ENCODE assay signal across 21 cellular contexts in genomic region chrX:15359701-15360100, GRCh38. TPM values are rescaled to one million over a fixed set of nuclear protein-coding genes. Genes with fewer than 3 reads are reported as not detected.
"Had no signal": no experiment of that assay in that cellular context is flagged by ENCODE, and none has a peak within 500 bp of the region (broad histone marks: within the 10 kb centered on the region; RNA-seq: fewer than 3 reads in every experiment).

No MANE protein-coding gene starts in this region.

- H3K36me3 ChIP-seq: heart right ventricle, ovary, right atrium auricular region, stomach had no signal

- H3K9me3 ChIP-seq: gastrocnemius medialis, heart right ventricle, ovary, right atrium auricular region, stomach had no signal

- H3K4me3 ChIP-seq: coronary artery, dorsolateral prefrontal cortex, gastrocnemius medialis, heart right ventricle, ovary, right atrium auricular region, stomach had no signal

- H3K4me1 ChIP-seq: gastrocnemius medialis, right atrium auricular region, stomach had no signal

- H3K27me3 ChIP-seq: gastrocnemius medialis, ovary, right atrium auricular region, stomach had no signal

- DNase-seq: dorsolateral prefrontal cortex; effector CD8-positive, alpha-beta T cell; gastrocnemius medialis; heart right ventricle; hypothalamus; kidney glomerular epithelial cell; mammary epithelial cell; natural killer cell; ovary; small intestine; stimulated activated CD4-positive, alpha-beta T cell treated with anti-CD3 and anti-CD28 coated beads, Interleukin-12 subunit alpha, Interleukin-12 subunit beta, amount 100 ng/mL, for 4 hours; stimulated activated naive CD4-positive, alpha-beta T cell; stomach; trophoblast cell had no signal

- H3K27ac ChIP-seq: coronary artery, dorsolateral prefrontal cortex, gastrocnemius medialis, heart right ventricle, ovary, right atrium auricular region, stomach had no signal

RNA-seq across cellular contexts. Expression of gene VEGFD, which starts 24.5 kb away (rescaled TPM):
- total RNA-seq: mononuclear cell, natural killer cell had no signal

RNA-seq across cellular contexts. Expression of gene ASB11, which starts 44.3 kb away (rescaled TPM):
- total RNA-seq: cerebellum, mammary epithelial cell, mesenteric fat pad, mononuclear cell, neural crest cell, ovary, posterior vena cava had no signal
